Comparison of ENCODE assay signal across 12 cellular contexts in genomic region chr3:67647390-67647878, GRCh38. TPM values are rescaled to one million over a fixed set of nuclear protein-coding genes. Genes with fewer than 3 reads are reported as not detected.
DNase-seq lines count a peak whose midpoint lies in the region; ATAC-seq, FAIRE-seq and TF ChIP-seq lines count a peak whose summit lies in the region.
"Had no signal": no experiment of that assay in that cellular context is flagged by ENCODE, and none has a peak within 500 bp of the region (broad histone marks: within the 10 kb centered on the region; RNA-seq: fewer than 3 reads in every experiment).

No MANE protein-coding gene starts in this region.

- H3K9ac ChIP-seq in IMR-90 (ENCODE audit: low read depth, low read length), result no peak overlapping the region

- no peak overlapping the region for H3K27ac Mint-ChIP-seq in effector memory CD8-positive, alpha-beta T cell

- peak; percentile 32 for TF ChIP-seq RAD21 in IMR-90 (IDR thresholded peaks at IDR 0.05; ENCODE audit: low read length)

- TF ChIP-seq POLR2A in IMR-90 (IDR thresholded peaks at IDR 0.05; ENCODE audit: low read depth, low read length), result no peak

- H3K4ac ChIP-seq in IMR-90 (ENCODE audit: low read depth, low read length), result 0 out of 2 replicates have a peak overlapping the region, but pooled peaks have one; percentile 17

- H2BK20ac ChIP-seq in IMR-90 (ENCODE audit: low read depth, low read length), result peak overlapping the region; percentile 44; the same call in 1 of the 2 replicates

- CTCF ChIA-PET in IMR-90 (lab: Yijun Ruan, JAX), result interaction anchor here (0.6 to 1.1 kb wide), 4 partner anchors 9 to 139 kb away, joined by 3 to 5 read pairs (median 3); no protein-coding TSS in a partner anchor

- H4K8ac ChIP-seq in IMR-90 (ENCODE audit: low read depth in 2 of 2, low read length in 2 of 2), result peak overlapping the region in 1 of 2 experiments; percentile 63; a peak in 1 of 4 replicates

- BruUV-seq in IMR-90 (replicated peaks; lab: Mats Ljungman, UMichigan), result no TSS peak

- dilution Hi-C loops in IMR-90 (cut with HindIII; ENCODE audit: low sequenced_read_pairs, unreplicated experiment), result no loop called here

- H3K4me3 Mint-ChIP-seq in effector memory CD8-positive, alpha-beta T cell, result no peak overlapping the region

- intact Hi-C loops in IMR-90 (cut with micrococcal nuclease), result loop anchor here (5.0 kb wide), 1 partner anchor 185 kb away; no protein-coding TSS in a partner anchor

- no peaks in the 10 kb centered on the region for H3K36me3 ChIP-seq in IMR-90 (ENCODE audit: control insufficient read depth, insufficient read depth, low read length)
- H3K36me3 ChIP-seq in bronchial epithelial cell (ENCODE audit: control insufficient read depth, insufficient read depth, low read length), result no peaks in the 10 kb centered on the region
- H3K36me3 ChIP-seq: breast epithelium had no signal

- peaks cover 15% of the 10 kb centered on the region for H3K4me1 ChIP-seq in IMR-90 (ENCODE audit: control insufficient read depth, insufficient read depth, low read length)
- H3K4me1 ChIP-seq: breast epithelium had no signal

- FAIRE-seq in bronchial epithelial cell (lab: Jason Lieb, UNC), result peak; percentile 90

- H3K79me1 ChIP-seq in IMR-90 (ENCODE audit: low read depth in 1 of 2, low read length in 2 of 2), result peaks cover 22 to 58% of the 10 kb centered on the region in 2 experiments

- DNase-seq in ACHN (peak; percentile 92), IMR-90 (peak; percentile 99), bronchial epithelial cell (ENCODE audit: low read depth) (peak; percentile 92), kidney tubule cell (ENCODE audit: low spot score) (peak; percentile 99)
- no peak for DNase-seq in activated effector memory CD4-positive, alpha-beta T cell treated with anti-CD3 and anti-CD28 coated beads, Interleukin-2, amount 50 U/mL, for 16 hours
- no peak for DNase-seq in effector memory CD8-positive, alpha-beta T cell
- no peak for DNase-seq in stimulated activated naive CD8-positive, alpha-beta T cell treated with anti-CD3 and anti-CD28 coated beads, Interleukin-15, Interleukin-2, amounts not matched to agents 100 U/mL and 50 U/mL, for 24 hours
- DNase-seq: activated CD4-positive, CD25-positive, alpha-beta regulatory T cell treated with anti-CD3 and anti-CD28 coated beads, Interleukin-2, amount 50 U/mL, for 72 hours; C1 segment of cervical spinal cord; NCI-H2081 treated with DMSO at 0.1 percent for 48 hours had no signal

- peaks cover 15% of the 10 kb centered on the region for H3K9me1 ChIP-seq in IMR-90 (ENCODE audit: insufficient read depth, low read length)

- H4K91ac ChIP-seq in IMR-90 (ENCODE audit: insufficient read depth, low read depth, low read length), result no peak overlapping the region

- POLR2A ChIA-PET in IMR-90 (lab: Charles Lee; ENCODE audit: unreplicated experiment), result interaction anchor here (0.5 kb wide), 1 partner anchor 237 kb away, joined by 4 read pairs; no protein-coding TSS in a partner anchor

- peak overlapping the region; percentile 92 for H2BK120ac ChIP-seq in IMR-90 (ENCODE audit: low read depth, low read length)

- TF ChIP-seq CTCF in IMR-90 (conservative IDR thresholded peaks at IDR 0.05; ENCODE audit: low read depth, low read length), result no peak
- no peak for TF ChIP-seq CTCF in bronchial epithelial cell (IDR thresholded peaks at IDR 0.05; ENCODE audit: insufficient read depth, low read length, severe bottlenecking)

- H2AK9ac ChIP-seq in IMR-90 (replicated peaks; ENCODE audit: low read depth, low read length, poor library complexity), result no peak overlapping the region

- no peak overlapping the region for H3K56ac ChIP-seq in IMR-90 (ENCODE audit: extremely low read depth, insufficient read depth, low read length)

- in situ Hi-C loops in ACHN (cut with HindIII; ENCODE audit: low pct_ligation_motif_present, low pct_unique_long_range_greater_than_20kb, low sequenced_read_pairs), result no loop called here
- in situ Hi-C loops in IMR-90 (cut with MboI; ENCODE audit: low sequenced_read_pairs), result no loop called here

- H3K4me2 ChIP-seq in IMR-90 (ENCODE audit: low read depth, low read length), result peak overlapping the region; percentile 30; the same call in 1 of the 2 replicates

- H3K23ac ChIP-seq in IMR-90 (ENCODE audit: low read depth, low read length), result no peak overlapping the region

- H3K4me3 ChIP-seq in IMR-90 (ENCODE audit: insufficient read depth, low read depth, low read length), result no peak overlapping the region
- H3K4me3 ChIP-seq in bronchial epithelial cell (ENCODE audit: low read depth, low read length), result no peak overlapping the region
- H3K4me3 ChIP-seq: breast epithelium had no signal

- H3K9me3 ChIP-seq in IMR-90 (ENCODE audit: control insufficient read depth, insufficient read depth, low read length), result no peaks in the 10 kb centered on the region
- H3K9me3 ChIP-seq: breast epithelium had no signal

- H3K27ac ChIP-seq in IMR-90 (ENCODE audit: insufficient read depth, low read length), result peak overlapping the region; percentile 9; the same call in 1 of the 2 replicates
- H3K27ac ChIP-seq: breast epithelium had no signal

- ATAC-seq in IMR-90 (ENCODE audit: low read depth) (peak; percentile 90), HG03571 (IDR thresholded peaks at IDR 0.05; ENCODE audit: unreplicated experiment) (no peak)
- no peak for ATAC-seq in effector memory CD8-positive, alpha-beta T cell (replicated peaks)
- ATAC-seq in stimulated activated naive CD8-positive, alpha-beta T cell treated with anti-CD3 and anti-CD28 coated beads, Interleukin-15, Interleukin-2, amounts not matched to agents 100 U/mL and 50 U/mL, for 24 hours, result no peak

- peak overlapping the region; percentile 23; the same call in 1 of the 2 replicates for H3K18ac ChIP-seq in IMR-90 (ENCODE audit: low read depth, low read length)

- H2AFZ ChIP-seq in IMR-90 (replicated peaks; ENCODE audit: low read length, poor library complexity), result no peak overlapping the region

- no peaks in the 10 kb centered on the region for H3K27me3 Mint-ChIP-seq in effector memory CD8-positive, alpha-beta T cell

- H3K27me3 ChIP-seq in IMR-90 (ENCODE audit: control insufficient read depth, insufficient read depth, low read length), result no peaks in the 10 kb centered on the region
- no peaks in the 10 kb centered on the region for H3K27me3 ChIP-seq in bronchial epithelial cell (ENCODE audit: control insufficient read depth, insufficient read depth, low read length)
- H3K27me3 ChIP-seq: breast epithelium had no signal

- H2AK5ac ChIP-seq in IMR-90 (ENCODE audit: low read depth, low read length), result no peak overlapping the region

- peaks cover 11% of the 10 kb centered on the region; the same call in 1 of the 2 replicates for H4K20me1 ChIP-seq in IMR-90 (ENCODE audit: insufficient read depth, low read length)

- no peaks in the 10 kb centered on the region for H3K9me3 Mint-ChIP-seq in effector memory CD8-positive, alpha-beta T cell

- no CpG with 5 or more reads among the region's 5 CpGs for WGBS in IMR-90 (ENCODE audit: extremely low coverage in 2 of 2, insufficient read length in 1 of 2), 2 experiments

- H3K36me3 Mint-ChIP-seq in effector memory CD8-positive, alpha-beta T cell (ENCODE audit: insufficient read depth), result peaks cover 4% of the 10 kb centered on the region

- peaks cover 49 to 75% of the 10 kb centered on the region in 2 donors for H3K4me1 Mint-ChIP-seq in effector memory CD8-positive, alpha-beta T cell (ENCODE audit: low read depth in 2 of 2)

- H2BK15ac ChIP-seq in IMR-90 (ENCODE audit: low read depth, low read length), result no peak overlapping the region

- no peak overlapping the region; the same call in 1 of the 2 replicates for H3K14ac ChIP-seq in IMR-90 (replicated peaks; ENCODE audit: low read depth, low read length)

- H2BK5ac ChIP-seq in IMR-90 (ENCODE audit: low read depth, low read length, poor library complexity, severe bottlenecking), result peak overlapping the region; percentile 95

- peak overlapping the region; percentile 1; the same call in 1 of the 2 replicates for H4K5ac ChIP-seq in IMR-90 (ENCODE audit: low read depth, low read length)

TF ChIP-seq in IMR-90, 13 proteins besides CTCF, POLR2A, EP300 and RAD21:
- TF ChIP-seq CEBPB (IDR thresholded peaks at IDR 0.05; ENCODE audit: low read depth, low read length) (peak; percentile 99), NFE2L2 (IDR thresholded peaks at IDR 0.05; ENCODE audit: low read depth, low read length) (peak; percentile 61; the same call in 1 of the 2 replicates), MAFK (IDR thresholded peaks at IDR 0.05; ENCODE audit: low read depth, low read length) (peak; percentile 84), RCOR1 (IDR thresholded peaks at IDR 0.05; ENCODE audit: insufficient replicate concordance, low read length) (no peak), USF2 (IDR thresholded peaks at IDR 0.05; ENCODE audit: low read depth, low read length) (no peak), CHD1 (IDR thresholded peaks at IDR 0.05; ENCODE audit: low read depth, low read length) (no peak), FOS (IDR thresholded peaks at IDR 0.05; ENCODE audit: low read depth, low read length) (peak; percentile 71), MAZ (IDR thresholded peaks at IDR 0.05; ENCODE audit: borderline replicate concordance, low read depth, low read length) (peak; percentile 34; the same call in 1 of the 2 replicates), BHLHE40 (IDR thresholded peaks at IDR 0.05; ENCODE audit: low read depth, low read length) (peak; percentile 84), SMC3 (IDR thresholded peaks at IDR 0.05; ENCODE audit: low read depth, low read length) (0 out of 2 replicates have a peak, but pooled peaks have one; percentile 12)

RNA-seq across cellular contexts. Expression of gene SUCLG2, which starts 7.0 kb away (rescaled TPM):
- total RNA-seq in IMR-90 (2012; rRNA removed) (34.6 and 45.5 TPM in 2 replicates), bronchial epithelial cell (42.1 and 47.1 TPM in 2 replicates)
- polyA plus RNA-seq in IMR-90 (2012; rRNA removed), result 21.4 and 26.8 TPM in 2 replicates
- polyA plus RNA-seq in IMR-90 (2012; cell fraction: cytosol; rRNA removed), result 5.3 TPM in 2 replicates
- 1.3 and 8.4 TPM in 2 replicates for polyA plus RNA-seq in IMR-90 (2012; cell fraction: nucleus; rRNA removed; ENCODE audit: low replicate concordance)

Comparison
In these comparisons a context has a peak if more than half of its experiments do, and no peak if none do; other contexts are left out.
1. DNase-seq: peak in ACHN (single experiment), IMR-90 (single experiment), bronchial epithelial cell (single experiment) and kidney tubule cell (single experiment); none in activated effector memory CD4-positive, alpha-beta T cell treated with anti-CD3 and anti-CD28 coated beads, Interleukin-2, amount 50 U/mL, for 16 hours (single experiment), effector memory CD8-positive, alpha-beta T cell (0 of 3) and stimulated activated naive CD8-positive, alpha-beta T cell treated with anti-CD3 and anti-CD28 coated beads, Interleukin-15, Interleukin-2, amounts not matched to agents 100 U/mL and 50 U/mL, for 24 hours (single experiment).